Comparison of ENCODE assay signal across 18 cellular contexts in genomic region chr14:94771906-94772468, GRCh38. TPM values are rescaled to one million over a fixed set of nuclear protein-coding genes. Genes with fewer than 3 reads are reported as not detected.
DNase-seq lines count a peak whose midpoint lies in the region; ATAC-seq and TF ChIP-seq lines count a peak whose summit lies in the region.
"Had no signal": no experiment of that assay in that cellular context is flagged by ENCODE, and none has a peak within 500 bp of the region (broad histone marks: within the 10 kb centered on the region; RNA-seq: fewer than 3 reads in every experiment).

No MANE protein-coding gene starts in this region.

- ATAC-seq in PC-3 (no peak), right lobe of liver (no peak)
- ATAC-seq: left ventricle myocardium superior had no signal

- H4K20me1 ChIP-seq in PC-3 (ENCODE audit: low read length): no peaks in the 10 kb centered on the region

- no TSS peak for BruUV-seq in PC-3 (replicated peaks; lab: Mats Ljungman, UMichigan)

- CTCF ChIA-PET in PC-3 (lab: Charles Lee): no interaction called here

- POLR2A ChIA-PET in PC-3 (lab: Charles Lee; ENCODE audit: unreplicated experiment): no interaction called here

- no peaks in the 10 kb centered on the region for H3F3A ChIP-seq in PC-3 (ENCODE audit: low read length, unreplicated experiment)

- H3K27me3 Mint-ChIP-seq in brain (peaks cover 99% of the 10 kb centered on the region), mesothelial cell of epicardium (ENCODE audit: low read depth) (peaks cover 96% of the 10 kb centered on the region)

- H3K79me2 ChIP-seq in PC-3 (ENCODE audit: low read length): no peaks in the 10 kb centered on the region

- H3K9me3 Mint-ChIP-seq in brain: peaks cover 0 to 4% (median 0%) of the 10 kb centered on the region in 5 experiments
- no peaks in the 10 kb centered on the region for H3K9me3 Mint-ChIP-seq in mesothelial cell of epicardium

- DNase-seq in ELF-1 (ENCODE audit: low read depth, low spot score) (peak; percentile 66), mesothelial cell of epicardium (ENCODE audit: low spot score in 2 of 2, unreplicated experiment in 2 of 2) (no peak), PC-3 (no peak), right lobe of liver (no peak), vagina (ENCODE audit: extremely low spot score in 2 of 2) (no peak)
- DNase-seq: AML-193, dermis blood vessel endothelial cell, EL, foreskin melanocyte, left ventricle myocardium superior, NCI-H2029, ovary, SHP77 had no signal

- no peaks in the 10 kb centered on the region for H3K36me3 ChIP-seq in HUES48 (ENCODE audit: control insufficient read depth, insufficient read depth, low read length)
- H3K36me3 ChIP-seq in PC-3 (ENCODE audit: low read depth, low read length): no peaks in the 10 kb centered on the region
- no peaks in the 10 kb centered on the region for H3K36me3 ChIP-seq in right lobe of liver
- no peaks in the 10 kb centered on the region for H3K36me3 ChIP-seq in vagina
- H3K36me3 ChIP-seq: breast epithelium, ovary had no signal

- H3K4me3 ChIP-seq in HUES48 (ENCODE audit: low read depth, low read length): peak overlapping the region; percentile 56
- no peak overlapping the region for H3K4me3 ChIP-seq in PC-3 (ENCODE audit: low read length)
- no peak overlapping the region for H3K4me3 ChIP-seq in right lobe of liver
- no peak overlapping the region for H3K4me3 ChIP-seq in vagina
- H3K4me3 ChIP-seq: breast epithelium, ovary had no signal

- H3K4me3 Mint-ChIP-seq in brain: peak overlapping the region in 4 of 5 experiments; percentile 11 to 76 (median 50)
- peak overlapping the region; percentile 33 for H3K4me3 Mint-ChIP-seq in mesothelial cell of epicardium
- H3K4me3 Mint-ChIP-seq: activated naive CD8-positive, alpha-beta T cell treated with anti-CD3 and anti-CD28 coated beads, Interleukin-2, amount 10 ng/mL, durations not matched to agents 7 days and 5 days had no signal

- peaks cover 97% of the 10 kb centered on the region for H3K27me3 ChIP-seq in HUES48 (ENCODE audit: control insufficient read depth, insufficient read depth, low read length)
- H3K27me3 ChIP-seq in PC-3 (ENCODE audit: low read length): peaks cover 35% of the 10 kb centered on the region; the same call in 1 of the 2 replicates
- peaks cover 22 to 56% of the 10 kb centered on the region in 2 donors for H3K27me3 ChIP-seq in right lobe of liver
- peaks cover 47% of the 10 kb centered on the region for H3K27me3 ChIP-seq in vagina

- H3K36me3 Mint-ChIP-seq in brain: no peaks in the 10 kb centered on the region
- H3K36me3 Mint-ChIP-seq in mesothelial cell of epicardium: no peaks in the 10 kb centered on the region

- TF ChIP-seq POLR2A in right lobe of liver (IDR thresholded peaks at IDR 0.05): no peak
- no peak for TF ChIP-seq POLR2A in vagina (IDR thresholded peaks at IDR 0.05)

- no peaks in the 10 kb centered on the region for H3K9me2 ChIP-seq in PC-3 (replicated peaks; ENCODE audit: low read length)

- H3K4me1 Mint-ChIP-seq in brain (peaks cover 61% of the 10 kb centered on the region), mesothelial cell of epicardium (peaks cover 47% of the 10 kb centered on the region)

- 7% methylated on average over 14 of the region's 14 CpGs for WGBS in right lobe of liver (ENCODE audit: insufficient coverage, low coverage, low lambda C conversion rate, missing lambda C conversion rate)

- H3K9me3 ChIP-seq in HUES48 (ENCODE audit: control insufficient read depth, insufficient read depth, low read length) (no peaks in the 10 kb centered on the region), PC-3 (ENCODE audit: low read length) (no peaks in the 10 kb centered on the region), right lobe of liver (no peaks in the 10 kb centered on the region), vagina (no peaks in the 10 kb centered on the region)
- H3K9me3 ChIP-seq: breast epithelium had no signal

- H3K27ac ChIP-seq in HUES48 (ENCODE audit: low read depth, low read length) (no peak overlapping the region), PC-3 (ENCODE audit: low read length) (no peak overlapping the region), right lobe of liver (no peak overlapping the region), vagina (no peak overlapping the region)
- H3K27ac ChIP-seq: breast epithelium, ovary had no signal

- H3K27ac Mint-ChIP-seq in brain: peak overlapping the region in 1 of 5 experiments; percentile 27
- H3K27ac Mint-ChIP-seq in mesothelial cell of epicardium: no peak overlapping the region

- H3K4me1 ChIP-seq in HUES48 (ENCODE audit: control insufficient read depth, insufficient read depth, low read length) (peaks cover 69% of the 10 kb centered on the region), PC-3 (ENCODE audit: insufficient read depth, low read length) (no peaks in the 10 kb centered on the region), right lobe of liver (peaks cover 0 to 20% (median 0%) of the 10 kb centered on the region in 4 donors), vagina (peaks cover 33% of the 10 kb centered on the region)
- H3K4me1 ChIP-seq: breast epithelium had no signal

- H3K4me2 ChIP-seq in PC-3 (ENCODE audit: low read length): no peak overlapping the region

- no peak overlapping the region for H2AFZ ChIP-seq in PC-3 (ENCODE audit: low read length)

- intact Hi-C loops in PC-3 (cut with micrococcal nuclease) (no loop called here), right lobe of liver (cut with DNase I) (no loop called here), vagina (cut with DNase I) (no loop called here)

- H3K9ac ChIP-seq in HUES48 (ENCODE audit: low read depth, low read length) (no peak overlapping the region), PC-3 (ENCODE audit: low read length) (no peak overlapping the region)

- TF ChIP-seq CTCF in brain (conservative IDR thresholded peaks at IDR 0.05) (no peak), mesothelial cell of epicardium (IDR thresholded peaks at IDR 0.05; ENCODE audit: unreplicated experiment) (no peak), PC-3 (conservative IDR thresholded peaks at IDR 0.05; ENCODE audit: low read depth, low read length) (no peak), right lobe of liver (IDR thresholded peaks at IDR 0.05) (no peak), vagina (IDR thresholded peaks at IDR 0.05) (no peak)

RNA-seq across cellular contexts. Expression of gene GSC, which starts 2.1 kb away (rescaled TPM):
- not detected for polyA plus RNA-seq in brain (ENCODE audit: insufficient read depth, low read depth, low replicate concordance)
- total RNA-seq in mesothelial cell of epicardium (3.8 to 4.9 TPM (median 4.4 TPM) in 3 replicates), PC-3 (2014; rRNA removed) (not detected in 2 replicates), right lobe of liver (not detected), vagina (1.7 TPM)
- total RNA-seq: activated naive CD8-positive, alpha-beta T cell treated with anti-CD3 and anti-CD28 coated beads, Interleukin-2, amount 10 ng/mL, durations not matched to agents 7 days and 5 days; dermis blood vessel endothelial cell; epithelial cell of proximal tubule had no signal
